ENCODE assay signal across 10 cellular contexts in genomic region chr13:30872685-30873443, GRCh38. TPM values are rescaled to one million over a fixed set of nuclear protein-coding genes. Genes with fewer than 3 reads are reported as not detected.
DNase-seq lines count a peak whose midpoint lies in the region; ATAC-seq and TF ChIP-seq lines count a peak whose summit lies in the region.
"Had no signal": no experiment of that assay in that cellular context is flagged by ENCODE, and none has a peak within 500 bp of the region (broad histone marks: within the 10 kb centered on the region; RNA-seq: fewer than 3 reads in every experiment).

No MANE protein-coding gene starts in this region.

- no peaks in the 10 kb centered on the region for H3K36me3 ChIP-seq in mesendoderm (ENCODE audit: control insufficient read depth, insufficient read depth, low read length)
- no peaks in the 10 kb centered on the region for H3K36me3 ChIP-seq in Caco-2 (ENCODE audit: control insufficient read depth, insufficient read depth, low read length)
- H3K36me3 ChIP-seq in lower lobe of right lung = no peaks in the 10 kb centered on the region

- H4K5ac ChIP-seq in mesendoderm (ENCODE audit: low read length) = no peak overlapping the region

- CTCF ChIA-PET in Caco-2 (lab: Charles Lee) = interaction anchor here (0.7 kb wide), 1 partner anchor 265 kb away, joined by 5 read pairs; no protein-coding TSS in a partner anchor

- H3K4me3 ChIP-seq in mesendoderm (ENCODE audit: low read length) (no peak overlapping the region), Caco-2 (ENCODE audit: low read depth, low read length) (no peak overlapping the region), lower lobe of right lung (no peak overlapping the region)

- no peak overlapping the region for H3K4ac ChIP-seq in mesendoderm (ENCODE audit: low read depth, low read length)

- no peaks in the 10 kb centered on the region for H3K79me1 ChIP-seq in mesendoderm (ENCODE audit: low read length)

- no peaks in the 10 kb centered on the region for H3K79me2 ChIP-seq in mesendoderm (ENCODE audit: control insufficient read depth, insufficient read depth, low read length)

- H3K9ac ChIP-seq in mesendoderm (ENCODE audit: low read length) = peak overlapping the region; percentile 1

- no peaks in the 10 kb centered on the region for H3K4me1 Mint-ChIP-seq in Caco-2 (ENCODE audit: low read depth, unreplicated experiment)

- WGBS in mesendoderm (ENCODE audit: extremely low coverage, insufficient coverage, low lambda C conversion rate) = no CpG with 5 or more reads among the region's 6 CpGs

- H3K27ac Mint-ChIP-seq in Caco-2 (ENCODE audit: unreplicated experiment) = no peak overlapping the region

- ATAC-seq in GM18873 (IDR thresholded peaks at IDR 0.05; ENCODE audit: low FRiP score, unreplicated experiment) = no peak
- ATAC-seq in lower lobe of right lung = no peak
- no peak for ATAC-seq in GM21529 (IDR thresholded peaks at IDR 0.05; ENCODE audit: unreplicated experiment)

- H3K9me3 ChIP-seq in Caco-2 = no peaks in the 10 kb centered on the region
- no peaks in the 10 kb centered on the region for H3K9me3 ChIP-seq in lower lobe of right lung

- H3K27me3 Mint-ChIP-seq in Caco-2 (ENCODE audit: insufficient read depth, unreplicated experiment) = no peaks in the 10 kb centered on the region

- H3K9me3 Mint-ChIP-seq in Caco-2 (ENCODE audit: unreplicated experiment) = no peaks in the 10 kb centered on the region

- H3K27ac ChIP-seq in cingulate gyrus (ENCODE audit: low read depth, low read length) (peak overlapping the region; percentile 29), mesendoderm (ENCODE audit: low read depth, low read length) (peak overlapping the region; percentile 75), lower lobe of right lung (no peak overlapping the region)

- H2BK120ac ChIP-seq in mesendoderm (ENCODE audit: low read depth, low read length) = no peak overlapping the region

- intact Hi-C loops in Caco-2 (cut with micrococcal nuclease; ENCODE audit: unreplicated experiment) (no loop called here), lower lobe of right lung (cut with DNase I) (no loop called here)

- no peak overlapping the region for H3K4me3 Mint-ChIP-seq in Caco-2 (ENCODE audit: unreplicated experiment)

- no TSS peak for BruUV-seq in Caco-2 (replicated peaks; lab: Mats Ljungman, UMichigan)

- H2BK15ac ChIP-seq in mesendoderm (replicated peaks; ENCODE audit: low read depth) = no peak overlapping the region

- H3K18ac ChIP-seq in mesendoderm (ENCODE audit: low read length) = peak overlapping the region; percentile 69

- POLR2A ChIA-PET in Caco-2 (lab: Charles Lee) = no interaction called here

- H3K4me2 ChIP-seq in mesendoderm (ENCODE audit: low read length) = no peak overlapping the region

- DNase-seq in A172 (ENCODE audit: low spot score) (peak; percentile 71), Kasumi-1 (lab: John Stamatoyannopoulos, UW) (peak; percentile 48 to 60), mesendoderm (peak; percentile 95), Caco-2 (no peak), lower lobe of right lung (no peak)
- DNase-seq: DND-41, NCI-H1417 treated with DMSO at 0.1 percent for 48 hours had no signal

- peak overlapping the region; percentile 44 for H3K56ac ChIP-seq in mesendoderm (ENCODE audit: low read length)

- no peak overlapping the region for H2BK5ac ChIP-seq in mesendoderm (ENCODE audit: low read length)

- peaks cover 6% of the 10 kb centered on the region for H3K4me1 ChIP-seq in mesendoderm (ENCODE audit: control insufficient read depth, low read depth, low read length)
- H3K4me1 ChIP-seq in Caco-2 = no peaks in the 10 kb centered on the region
- H3K4me1 ChIP-seq in lower lobe of right lung = peaks cover 14% of the 10 kb centered on the region

- TF ChIP-seq CTCF in Caco-2 (IDR thresholded peaks at IDR 0.05; ENCODE audit: insufficient read depth in 1 of 2, low read depth in 1 of 2, low read length in 1 of 2, severe bottlenecking in 1 of 2, unreplicated experiment in 1 of 2) (no peak), lower lobe of right lung (IDR thresholded peaks at IDR 0.05) (no peak)

- H3K23ac ChIP-seq in mesendoderm (ENCODE audit: low read length) = no peak overlapping the region

- H4K8ac ChIP-seq in mesendoderm (ENCODE audit: low read depth, low read length) = no peak overlapping the region

- H3K36me3 Mint-ChIP-seq in Caco-2 (ENCODE audit: insufficient read depth, unreplicated experiment) = no peaks in the 10 kb centered on the region

- H3K27me3 ChIP-seq in mesendoderm (ENCODE audit: insufficient read depth, low read length, poor library complexity) (no peaks in the 10 kb centered on the region), Caco-2 (replicated peaks; ENCODE audit: control insufficient read depth, insufficient read depth, low read length) (no peaks in the 10 kb centered on the region), lower lobe of right lung (ENCODE audit: low read depth) (no peaks in the 10 kb centered on the region)

- H2AK5ac ChIP-seq in mesendoderm (ENCODE audit: low read length) = no peak overlapping the region

RNA-seq across cellular contexts. Expression of gene MEDAG, which starts 33.2 kb away (rescaled TPM):
- not detected in 2 replicates for total RNA-seq in A172 (2014; rRNA removed; shearing (Covaris generic))
- polyA plus RNA-seq in mesendoderm (2013, experiment 1 of 2) = 0.27 TPM
- polyA plus RNA-seq in mesendoderm (2013, experiment 2 of 2) = 0.41 TPM
- total RNA-seq in Caco-2 (2022) = not detected in 2 replicates
- 7.2 TPM for total RNA-seq in lower lobe of right lung

RNA-seq across cellular contexts. Expression of gene TEX26, which starts 59.6 kb away (rescaled TPM):
- not detected in 2 replicates for total RNA-seq in A172 (2014; rRNA removed; shearing (Covaris generic))
- polyA plus RNA-seq in mesendoderm (2013, experiment 1 of 2) = 0.03 TPM
- not detected for polyA plus RNA-seq in mesendoderm (2013, experiment 2 of 2)
- total RNA-seq in Caco-2 (2022) (not detected in 2 replicates), lower lobe of right lung (0.27 TPM)

Comparison
In these comparisons a context has a peak if more than half of its experiments do, and no peak if none do; other contexts are left out.
1. DNase-seq: peak in A172 (single experiment), Kasumi-1 (2 of 2) and mesendoderm (single experiment); none in Caco-2 (0 of 2) and lower lobe of right lung (single experiment).